In genomic region chrX:9867753-9868152, GRCh38 we compare ENCODE assay signal across 21 cellular contexts.
"Had no signal": no experiment of that assay in that cellular context is flagged by ENCODE, and none has a peak within 500 bp of the region (broad histone marks: within the 10 kb centered on the region; RNA-seq: fewer than 3 reads in every experiment).

No MANE protein-coding gene starts in this region.

- FAIRE-seq: islet of Langerhans, urothelium cell line had no signal

- H3K27ac ChIP-seq: esophagus muscularis mucosa, sigmoid colon, thoracic aorta had no signal

- H3K4me3 ChIP-seq: esophagus muscularis mucosa, sigmoid colon, thoracic aorta had no signal

- H3K27me3 ChIP-seq: esophagus muscularis mucosa, sigmoid colon had no signal

- H3K27ac Mint-ChIP-seq: activated CD4-positive, alpha-beta T cell treated with anti-CD3 and anti-CD28 coated beads, Interleukin-2, amount 10 ng/mL, durations not matched to agents 24 days and 14 days; activated naive CD4-positive, alpha-beta T cell treated with anti-CD3 and anti-CD28 coated beads, Interleukin-2, amount 10 ng/mL, durations not matched to agents 7 days and 5 days; activated naive CD8-positive, alpha-beta T cell treated with anti-CD3 and anti-CD28 coated beads, Interleukin-2, amount 50 U/mL, for 24 hours; dendritic cell treated with granulocyte-macrophage colony-stimulating factor and Interleukin-4, amounts not matched to agents 40 ng/mL and 50 ng/mL, for 4 days; natural killer cell treated with Interleukin-12 subunit alpha and Interleukin-12 subunit beta and Interleukin-15 and Interleukin-18, amount 100 ng/mL, for 72 hours; stimulated activated naive B cell treated with anti-CD40 and anti-IgM and Interleukin-4, amounts not matched to agents 10 μg/mL and 1 μg/mL and 100 μg/mL, for 72 hours had no signal

- H3K4me1 Mint-ChIP-seq: activated CD4-positive, alpha-beta T cell treated with anti-CD3 and anti-CD28 coated beads, Interleukin-2, amount 10 ng/mL, durations not matched to agents 24 days and 14 days; activated naive CD4-positive, alpha-beta T cell treated with anti-CD3 and anti-CD28 coated beads, Interleukin-2, amount 10 ng/mL, durations not matched to agents 7 days and 5 days; activated naive CD8-positive, alpha-beta T cell treated with anti-CD3 and anti-CD28 coated beads, Interleukin-2, amount 50 U/mL, for 24 hours had no signal

- H3K36me3 ChIP-seq: esophagus muscularis mucosa, sigmoid colon, thoracic aorta had no signal

- H3K9me3 ChIP-seq: esophagus muscularis mucosa, sigmoid colon, thoracic aorta had no signal

- ATAC-seq: activated naive CD8-positive, alpha-beta T cell treated with anti-CD3 and anti-CD28 coated beads, Interleukin-2, amount 50 U/mL, for 24 hours; activated T-cell treated with anti-CD3 and anti-CD28 coated beads, Interleukin-2, amount 50 U/mL, for 4 hours; left cardiac atrium; natural killer cell treated with Interleukin-12 subunit alpha and Interleukin-12 subunit beta and Interleukin-15 and Interleukin-18, amount 100 ng/mL, for 72 hours had no signal

- H3K36me3 Mint-ChIP-seq: activated naive CD4-positive, alpha-beta T cell treated with anti-CD3 and anti-CD28 coated beads, Interleukin-2, amount 10 ng/mL, durations not matched to agents 7 days and 5 days; natural killer cell treated with Interleukin-12 subunit alpha and Interleukin-12 subunit beta and Interleukin-15 and Interleukin-18, amount 100 ng/mL, for 72 hours had no signal

- H3K4me3 Mint-ChIP-seq: activated CD4-positive, alpha-beta T cell treated with anti-CD3 and anti-CD28 coated beads, Interleukin-2, amount 10 ng/mL, durations not matched to agents 24 days and 14 days; activated naive CD4-positive, alpha-beta T cell treated with anti-CD3 and anti-CD28 coated beads, Interleukin-2, amount 10 ng/mL, durations not matched to agents 7 days and 5 days; activated naive CD8-positive, alpha-beta T cell treated with anti-CD3 and anti-CD28 coated beads, Interleukin-2, amount 50 U/mL, for 24 hours; activated T-cell treated with anti-CD3 and anti-CD28 coated beads, Interleukin-2, amount 50 U/mL, for 4 hours; dendritic cell treated with granulocyte-macrophage colony-stimulating factor and Interleukin-4, amounts not matched to agents 40 ng/mL and 50 ng/mL, for 4 days; natural killer cell treated with Interleukin-12 subunit alpha and Interleukin-12 subunit beta and Interleukin-15 and Interleukin-18, amount 100 ng/mL, for 72 hours; stimulated activated naive B cell treated with anti-CD40 and anti-IgM and Interleukin-4, amounts not matched to agents 10 μg/mL and 1 μg/mL and 100 μg/mL, for 72 hours had no signal

- DNase-seq: activated CD4-positive, alpha-beta T cell treated with anti-CD3 and anti-CD28 coated beads, Interleukin-2, amount 10 ng/mL, durations not matched to agents 24 days and 14 days; activated CD8-positive, alpha-beta memory T cell treated with anti-CD3 and anti-CD28 coated beads, Interleukin-2, amount 50 U/mL, for 4 hours; activated naive CD4-positive, alpha-beta T cell treated with anti-CD3 and anti-CD28 coated beads, Interleukin-2, amount 10 ng/mL, durations not matched to agents 7 days and 5 days; activated naive CD8-positive, alpha-beta T cell treated with anti-CD3 and anti-CD28 coated beads, Interleukin-2, amount 50 U/mL, for 24 hours; activated T-cell treated with anti-CD3 and anti-CD28 coated beads, Interleukin-2, amount 50 U/mL, for 4 hours; aorta; effector CD8-positive, alpha-beta T cell; left cardiac atrium; mesendoderm; nucleus accumbens; posterior cingulate gyrus; sigmoid colon; stimulated activated naive B cell treated with anti-CD40 and anti-IgM and Interleukin-4, amounts not matched to agents 10 μg/mL and 1 μg/mL and 100 μg/mL, for 72 hours; T-helper 1 cell; T-helper 9 cell had no signal

- H3K4me1 ChIP-seq: esophagus muscularis mucosa, sigmoid colon had no signal

- H3K9me3 Mint-ChIP-seq: activated CD4-positive, alpha-beta T cell treated with anti-CD3 and anti-CD28 coated beads, Interleukin-2, amount 10 ng/mL, durations not matched to agents 24 days and 14 days; activated naive CD4-positive, alpha-beta T cell treated with anti-CD3 and anti-CD28 coated beads, Interleukin-2, amount 10 ng/mL, durations not matched to agents 7 days and 5 days; activated naive CD8-positive, alpha-beta T cell treated with anti-CD3 and anti-CD28 coated beads, Interleukin-2, amount 50 U/mL, for 24 hours; activated T-cell treated with anti-CD3 and anti-CD28 coated beads, Interleukin-2, amount 50 U/mL, for 4 hours; dendritic cell treated with granulocyte-macrophage colony-stimulating factor and Interleukin-4, amounts not matched to agents 40 ng/mL and 50 ng/mL, for 4 days; natural killer cell treated with Interleukin-12 subunit alpha and Interleukin-12 subunit beta and Interleukin-15 and Interleukin-18, amount 100 ng/mL, for 72 hours had no signal
